Comparison of ENCODE assay signal across 11 cellular contexts in genomic region chr10:107163904-107164861, GRCh38. TPM values are rescaled to one million over a fixed set of nuclear protein-coding genes. Genes with fewer than 3 reads are reported as not detected.
A peak's percentile ranks its signal among the peaks of the same experiment; 100 is the strongest.
DNase-seq lines count a peak whose midpoint lies in the region; FAIRE-seq and TF ChIP-seq lines count a peak whose summit lies in the region.
"Had no signal": no experiment of that assay in that cellular context is flagged by ENCODE, and none has a peak within 500 bp of the region (broad histone marks: within the 10 kb centered on the region; RNA-seq: fewer than 3 reads in every experiment).

Gene SORCS1, minus strand, starts transcription at chr10:107164706.

- FAIRE-seq in frontal cortex (lab: Jason Lieb, UNC): no peak

- peaks cover 7% of the 10 kb centered on the region for H3K9me3 Mint-ChIP-seq in MCF 10A (ENCODE audit: unreplicated experiment)
- no peaks in the 10 kb centered on the region for H3K9me3 Mint-ChIP-seq in nephron progenitor cell

- H3K36me3 Mint-ChIP-seq in MCF 10A (ENCODE audit: insufficient read depth, unreplicated experiment): no peaks in the 10 kb centered on the region
- no peaks in the 10 kb centered on the region for H3K36me3 Mint-ChIP-seq in nephron progenitor cell (ENCODE audit: low read depth)

- H3K4me1 Mint-ChIP-seq in MCF 10A (ENCODE audit: insufficient read depth, unreplicated experiment) (peaks cover 6% of the 10 kb centered on the region), nephron progenitor cell (peaks cover 13% of the 10 kb centered on the region)

- no peak within 1 kb of the TSS for H3K27ac Mint-ChIP-seq in MCF 10A (ENCODE audit: low read depth, unreplicated experiment)
- no peak within 1 kb of the TSS for H3K27ac Mint-ChIP-seq in nephron progenitor cell

- H3K4me3 Mint-ChIP-seq in MCF 10A (ENCODE audit: unreplicated experiment) (no peak within 1 kb of the TSS), nephron progenitor cell (peak within 1 kb of the TSS; percentile 88)

- POLR2A ChIA-PET in MCF 10A (lab: Yijun Ruan, JAX): no interaction called here
- POLR2A ChIA-PET in GM10248 (lab: Yijun Ruan, JAX): no interaction called here

- H3K27me3 Mint-ChIP-seq in MCF 10A (ENCODE audit: insufficient read depth, unreplicated experiment) (no peaks in the 10 kb centered on the region), nephron progenitor cell (ENCODE audit: low read depth, poor library complexity) (peaks cover 66% of the 10 kb centered on the region)

- H3K36me3 ChIP-seq in urinary bladder (ENCODE audit: insufficient read depth): no peaks in the 10 kb centered on the region

- intact Hi-C loops in MCF 10A (cut with micrococcal nuclease): loop anchor here (10.0 kb wide), 1 partner anchor 1041 kb away; no protein-coding TSS in a partner anchor

- H3K27ac ChIP-seq in urinary bladder (ENCODE audit: low read depth): peak within 1 kb of the TSS; percentile 25
- H3K27ac ChIP-seq: HL-60 had no signal

- no peak for TF ChIP-seq CTCF in MCF 10A (IDR thresholded peaks at IDR 0.05; ENCODE audit: unreplicated experiment)
- no peak for TF ChIP-seq CTCF in nephron progenitor cell (IDR thresholded peaks at IDR 0.05)
- TF ChIP-seq CTCF in GM10248 (IDR thresholded peaks at IDR 0.05; ENCODE audit: control extremely low read depth, extremely low read depth, low read depth, missing control alignments): no peak

- H3K4me1 ChIP-seq in urinary bladder (ENCODE audit: insufficient read depth): no peaks in the 10 kb centered on the region

- in situ Hi-C loops in T47D (cut with HindIII; ENCODE audit: low pct_unique_long_range_greater_than_20kb, low sequenced_read_pairs): no loop called here

- under 1% methylated on average over 105 of the region's 105 CpGs for WGBS in urinary bladder

- BruUV-seq in MCF 10A (replicated peaks; lab: Mats Ljungman, UMichigan): no TSS peak

- peak; percentile 28 for DNase-seq in T47D (ENCODE audit: low read depth in 1 of 2, low spot score in 1 of 2)
- no peak for DNase-seq in MCF 10A (ENCODE audit: unreplicated experiment)
- DNase-seq in frontal cortex (ENCODE audit: low spot score in 2 of 2): peak; percentile 47 to 59
- peak; percentile 80 for DNase-seq in nephron progenitor cell
- no peak for DNase-seq in NCI-H774 (lab: John Stamatoyannopoulos, UW)
- DNase-seq in GM10248 (ENCODE audit: extremely low spot score): no peak
- DNase-seq in stimulated activated CD4-positive, alpha-beta T cell treated with anti-CD3 and anti-CD28 coated beads, Interleukin-4, amount 100 ng/mL, for 4 hours: no peak
- DNase-seq: AML-193, hippocampal formation had no signal

- H3K4me3 ChIP-seq in urinary bladder (ENCODE audit: low read depth, low read length): peak within 1 kb of the TSS; percentile 53

- CTCF ChIA-PET in MCF 10A (lab: Yijun Ruan, JAX): interaction anchor here (0.6 to 1.3 kb wide), 2 partner anchors 15 to 459 kb away, joined by 3 read pairs; no protein-coding TSS in a partner anchor
- CTCF ChIA-PET in GM10248 (lab: Yijun Ruan, JAX): interaction anchor here (1.6 kb wide), 1 partner anchor 8 kb away, joined by 4 read pairs; no protein-coding TSS in a partner anchor

RNA-seq across cellular contexts. Expression of gene SORCS1, which starts in this region (rescaled TPM):
- total RNA-seq in MCF 10A (2022): 0.54 TPM in 1 of 2 replicates, not detected in the other
- 16.7 TPM for total RNA-seq in frontal cortex
- total RNA-seq in urinary bladder: 14.8 TPM
- polyA plus RNA-seq in urinary bladder: 9.3 TPM

Comparison
In these comparisons a context has a peak if more than half of its experiments do, and no peak if none do; other contexts are left out.
1. RNA of gene SORCS1 (total RNA-seq): 16.7 TPM in frontal cortex (single experiment) and 14.8 TPM in urinary bladder (single experiment); 0.54 TPM in MCF 10A; every median in the first group is over 10 times any median in the second.
2. DNase-seq: peak in T47D (2 of 2), frontal cortex (2 of 2) and nephron progenitor cell (single experiment); none in MCF 10A (single experiment), NCI-H774 (single experiment), GM10248 (single experiment) and stimulated activated CD4-positive, alpha-beta T cell treated with anti-CD3 and anti-CD28 coated beads, Interleukin-4, amount 100 ng/mL, for 4 hours (0 of 2).